Comparison of ENCODE assay signal across 8 cellular contexts in genomic region chr5:92641031-92641962, GRCh38.
DNase-seq lines count a peak whose midpoint lies in the region; ATAC-seq and TF ChIP-seq lines count a peak whose summit lies in the region.

No MANE protein-coding gene starts in this region.

- no peak for TF ChIP-seq POLR2A in breast epithelium (IDR thresholded peaks at IDR 0.05)

- H3K27ac ChIP-seq in breast epithelium (peak overlapping the region; percentile 15 to 43), mesendoderm (ENCODE audit: low read depth, low read length) (no peak overlapping the region)

- H2BK120ac ChIP-seq in mesendoderm (ENCODE audit: low read depth, low read length) = no peak overlapping the region

- no TSS peak for BruUV-seq in Calu3 (replicated peaks; lab: Mats Ljungman, UMichigan)

- no peak overlapping the region for H2BK5ac ChIP-seq in mesendoderm (ENCODE audit: low read length)

- H3K9me3 Mint-ChIP-seq in Calu3 (ENCODE audit: low read depth, unreplicated experiment) = no peaks in the 10 kb centered on the region

- H2AK5ac ChIP-seq in mesendoderm (ENCODE audit: low read length) = no peak overlapping the region

- no peak overlapping the region for H3K4ac ChIP-seq in mesendoderm (ENCODE audit: low read depth, low read length)

- CTCF ChIA-PET in Calu3 (lab: Charles Lee) = no interaction called here

- no peaks in the 10 kb centered on the region for H3K9me3 ChIP-seq in breast epithelium

- H3K18ac ChIP-seq in mesendoderm (ENCODE audit: low read length) = no peak overlapping the region

- no peaks in the 10 kb centered on the region for H3K27me3 Mint-ChIP-seq in Calu3 (ENCODE audit: unreplicated experiment)

- no peaks in the 10 kb centered on the region for H3K36me3 ChIP-seq in breast epithelium
- H3K36me3 ChIP-seq in mesendoderm (ENCODE audit: control insufficient read depth, insufficient read depth, low read length) = no peaks in the 10 kb centered on the region

- H3K56ac ChIP-seq in mesendoderm (ENCODE audit: low read length) = no peak overlapping the region

- H2BK15ac ChIP-seq in mesendoderm (replicated peaks; ENCODE audit: low read depth) = peak overlapping the region; percentile 85

- H3K4me2 ChIP-seq in mesendoderm (ENCODE audit: low read length) = no peak overlapping the region

- H3K4me1 ChIP-seq in breast epithelium (no peaks in the 10 kb centered on the region), mesendoderm (ENCODE audit: control insufficient read depth, low read depth, low read length) (no peaks in the 10 kb centered on the region)

- no peak overlapping the region for H4K5ac ChIP-seq in mesendoderm (ENCODE audit: low read length)

- no peak overlapping the region for H4K8ac ChIP-seq in mesendoderm (ENCODE audit: low read depth, low read length)

- no peaks in the 10 kb centered on the region for H3K27me3 ChIP-seq in breast epithelium
- H3K27me3 ChIP-seq in mesendoderm (ENCODE audit: insufficient read depth, low read length, poor library complexity) = no peaks in the 10 kb centered on the region

- DNase-seq in Calu3 (peak; percentile 51), NCI-H1694 treated with DMSO at 0.1 percent for 48 hours (lab: John Stamatoyannopoulos, UW) (peak; percentile 26), breast epithelium (ENCODE audit: low spot score in 2 of 2) (no peak), mesendoderm (no peak), NCI-H1436 treated with DMSO at 0.1 percent for 48 hours (lab: John Stamatoyannopoulos, UW) (no peak), HUDEP-2 (lab: John Stamatoyannopoulos, UW; ENCODE audit: unreplicated experiment in 76 of 76) (no peak), ecto neural progenitor cell (ENCODE audit: low spot score) (no peak)

- no peak for ATAC-seq in GM19395 (IDR thresholded peaks at IDR 0.05; ENCODE audit: unreplicated experiment)

- H3K79me1 ChIP-seq in mesendoderm (ENCODE audit: low read length) = no peaks in the 10 kb centered on the region

- no CpG with 5 or more reads among the region's 10 CpGs for WGBS in mesendoderm (ENCODE audit: extremely low coverage, insufficient coverage, low lambda C conversion rate)

- H3K4me3 ChIP-seq in breast epithelium (peak overlapping the region; percentile 7 to 54 (median 30)), mesendoderm (ENCODE audit: low read length) (no peak overlapping the region)

- intact Hi-C loops in Calu3 (cut with micrococcal nuclease; ENCODE audit: unreplicated experiment) (loop anchor here (5.0 kb wide), 1 partner anchor 329 kb away; no protein-coding TSS in a partner anchor), breast epithelium (cut with DNase I; ENCODE audit: low total_unique reads) (no loop called here)

- H3K23ac ChIP-seq in mesendoderm (ENCODE audit: low read length) = no peak overlapping the region

- H3K4me3 Mint-ChIP-seq in Calu3 (ENCODE audit: low read depth, unreplicated experiment) = peak overlapping the region; percentile 68

- H3K27ac Mint-ChIP-seq in Calu3 (ENCODE audit: unreplicated experiment) = peak overlapping the region; percentile 67

- H3K36me3 Mint-ChIP-seq in Calu3 (ENCODE audit: insufficient read depth, unreplicated experiment) = peaks cover 9% of the 10 kb centered on the region

- no peak for TF ChIP-seq CTCF in Calu3 (IDR thresholded peaks at IDR 0.05; ENCODE audit: unreplicated experiment)
- TF ChIP-seq CTCF in breast epithelium (IDR thresholded peaks at IDR 0.05) = no peak

- peaks cover 12% of the 10 kb centered on the region for H3K4me1 Mint-ChIP-seq in Calu3 (ENCODE audit: low read depth, unreplicated experiment)

- no peak overlapping the region for H3K9ac ChIP-seq in mesendoderm (ENCODE audit: low read length)

- H3K79me2 ChIP-seq in mesendoderm (ENCODE audit: control insufficient read depth, insufficient read depth, low read length) = no peaks in the 10 kb centered on the region

Comparison
In these comparisons a context has a peak if more than half of its experiments do, and no peak if none do; other contexts are left out.
1. DNase-seq: peak in Calu3 (single experiment) and NCI-H1694 treated with DMSO at 0.1 percent for 48 hours (single experiment); none in breast epithelium (0 of 2), mesendoderm (single experiment), NCI-H1436 treated with DMSO at 0.1 percent for 48 hours (single experiment), HUDEP-2 (0 of 76) and ecto neural progenitor cell (single experiment).